16 cellular contexts compared by ENCODE assay signal in genomic region chr18:52451851-52452250, GRCh38.
"Had no signal": no experiment of that assay in that cellular context is flagged by ENCODE, and none has a peak within 500 bp of the region (broad histone marks: within the 10 kb centered on the region; RNA-seq: fewer than 3 reads in every experiment).

No MANE protein-coding gene starts in this region.

- H3K36me3 Mint-ChIP-seq: activated naive CD8-positive, alpha-beta T cell had no signal

- DNase-seq: activated B cell treated with CpG ODN at 0.5 μM for 24 hours; activated CD4-positive, alpha-beta T cell treated with anti-CD3 and anti-CD28 coated beads, Interleukin-2, amount 10 ng/mL, durations not matched to agents 24 days and 14 days; activated CD8-positive, alpha-beta memory T cell treated with anti-CD3 and anti-CD28 coated beads, Interleukin-2, amount 50 U/mL, for 48 hours; activated CD8-positive, alpha-beta T cell treated with anti-CD3 and anti-CD28 coated beads, Interleukin-2, amount 10 ng/mL, durations not matched to agents 7 days and 5 days; activated gamma-delta T cell; activated T-cell treated with anti-CD3 and anti-CD28 coated beads, Interleukin-2, amount 50 U/mL, for 72 hours; amniotic stem cell; body of pancreas; cortex of kidney; effector CD4-positive, alpha-beta T cell; foreskin keratinocyte; head of caudate nucleus; pancreas; stimulated activated CD4-positive, alpha-beta T cell treated with anti-CD3 and anti-CD28 coated beads, Interleukin-1b, Interleukin-23, amount 100 ng/mL, for 48 hours had no signal

- ATAC-seq: activated CD8-positive, alpha-beta T cell treated with anti-CD3 and anti-CD28 coated beads, Interleukin-2, amount 10 ng/mL, durations not matched to agents 7 days and 5 days; activated T-cell treated with anti-CD3 and anti-CD28 coated beads, Interleukin-2, amount 50 U/mL, for 72 hours; body of pancreas; foreskin keratinocyte; pancreas had no signal

- H3K4me3 ChIP-seq: body of pancreas, pancreas had no signal

- H3K27ac ChIP-seq: body of pancreas, foreskin keratinocyte, pancreas had no signal

- H3K27me3 ChIP-seq: body of pancreas, foreskin keratinocyte, pancreas had no signal

- H3K4me3 Mint-ChIP-seq: activated B cell treated with CpG ODN at 0.5 μM for 24 hours; activated CD4-positive, alpha-beta T cell treated with anti-CD3 and anti-CD28 coated beads, Interleukin-2, amount 10 ng/mL, durations not matched to agents 24 days and 14 days; activated CD8-positive, alpha-beta T cell treated with anti-CD3 and anti-CD28 coated beads, Interleukin-2, amount 10 ng/mL, durations not matched to agents 7 days and 5 days; activated naive CD8-positive, alpha-beta T cell; activated T-cell treated with anti-CD3 and anti-CD28 coated beads, Interleukin-2, amount 50 U/mL, for 72 hours; T-helper 1 cell treated with Interleukin-12 subunit alpha and Interleukin-12 subunit beta and Interleukin-4 antibody, amounts not matched to agents 30 μg/mL and 1 μg/mL, for 36 hours had no signal

- H3K9me3 ChIP-seq: body of pancreas, pancreas had no signal

- H3K4me1 Mint-ChIP-seq: activated B cell treated with CpG ODN at 0.5 μM for 24 hours; activated CD4-positive, alpha-beta T cell treated with anti-CD3 and anti-CD28 coated beads, Interleukin-2, amount 10 ng/mL, durations not matched to agents 24 days and 14 days had no signal

- H3K27me3 Mint-ChIP-seq: activated B cell treated with CpG ODN at 0.5 μM for 24 hours; activated CD4-positive, alpha-beta T cell treated with anti-CD3 and anti-CD28 coated beads, Interleukin-2, amount 10 ng/mL, durations not matched to agents 24 days and 14 days; activated naive CD8-positive, alpha-beta T cell had no signal

- H3K36me3 ChIP-seq: pancreas had no signal

- H3K27ac Mint-ChIP-seq: activated B cell treated with CpG ODN at 0.5 μM for 24 hours; activated CD4-positive, alpha-beta T cell treated with anti-CD3 and anti-CD28 coated beads, Interleukin-2, amount 10 ng/mL, durations not matched to agents 24 days and 14 days; activated CD8-positive, alpha-beta T cell treated with anti-CD3 and anti-CD28 coated beads, Interleukin-2, amount 10 ng/mL, durations not matched to agents 7 days and 5 days; activated naive CD8-positive, alpha-beta T cell; activated T-cell treated with anti-CD3 and anti-CD28 coated beads, Interleukin-2, amount 50 U/mL, for 72 hours; T-helper 1 cell treated with Interleukin-12 subunit alpha and Interleukin-12 subunit beta and Interleukin-4 antibody, amounts not matched to agents 30 μg/mL and 1 μg/mL, for 36 hours had no signal

- H3K9me3 Mint-ChIP-seq: activated CD4-positive, alpha-beta T cell treated with anti-CD3 and anti-CD28 coated beads, Interleukin-2, amount 10 ng/mL, durations not matched to agents 24 days and 14 days had no signal

- H3K4me1 ChIP-seq: body of pancreas, foreskin keratinocyte, pancreas had no signal
